11 cellular contexts compared by ENCODE assay signal in genomic region chr3:908839-909238, GRCh38.
DNase-seq lines count a peak whose midpoint lies in the region; ATAC-seq and TF ChIP-seq lines count a peak whose summit lies in the region.
"Had no signal": no experiment of that assay in that cellular context is flagged by ENCODE, and none has a peak within 500 bp of the region (broad histone marks: within the 10 kb centered on the region; RNA-seq: fewer than 3 reads in every experiment).

No MANE protein-coding gene starts in this region.

- no peaks in the 10 kb centered on the region for H3K4me1 ChIP-seq in heart left ventricle

- no peak overlapping the region for H3K27ac ChIP-seq in heart left ventricle

- H3K4me3 Mint-ChIP-seq in activated T-helper 2 cell treated with anti-CD3 and anti-CD28 coated beads, Interferon-gamma antibody, Interleukin-2, Interleukin-4, amounts not matched to agents 10 μg/mL and 5 μg/mL and 100 μg/mL, durations not matched to agents 14 hours and 24 hours and 36 hours (ENCODE audit: low read depth), result no peak overlapping the region
- H3K4me3 Mint-ChIP-seq: memory B cell had no signal

- TF ChIP-seq POLR2A in NB4 (IDR thresholded peaks at IDR 0.05; ENCODE audit: extremely low read depth, insufficient read length) (no peak), heart left ventricle (IDR thresholded peaks at IDR 0.05) (no peak)

- ATAC-seq in GM21515 (IDR thresholded peaks at IDR 0.05; ENCODE audit: unreplicated experiment), result no peak
- ATAC-seq in heart left ventricle, result no peak

- 45 to 66% (median 54%) methylated on average over 2 of the region's 2 CpGs for WGBS in heart left ventricle, 4 donors

- no peaks in the 10 kb centered on the region for H3K4me1 Mint-ChIP-seq in activated T-helper 2 cell treated with anti-CD3 and anti-CD28 coated beads, Interferon-gamma antibody, Interleukin-2, Interleukin-4, amounts not matched to agents 10 μg/mL and 5 μg/mL and 100 μg/mL, durations not matched to agents 14 hours and 24 hours and 36 hours (ENCODE audit: low read depth)
- H3K4me1 Mint-ChIP-seq: memory B cell had no signal

- no peaks in the 10 kb centered on the region for H3K27me3 ChIP-seq in heart left ventricle

- H3K27ac Mint-ChIP-seq in activated T-helper 2 cell treated with anti-CD3 and anti-CD28 coated beads, Interferon-gamma antibody, Interleukin-2, Interleukin-4, amounts not matched to agents 10 μg/mL and 5 μg/mL and 100 μg/mL, durations not matched to agents 14 hours and 24 hours and 36 hours, result no peak overlapping the region
- H3K27ac Mint-ChIP-seq: memory B cell had no signal

- DNase-seq in Caki2 (ENCODE audit: low read depth) (peak; percentile 30), NB4 (ENCODE audit: low read depth) (peak; percentile 2), astrocyte of the hippocampus (ENCODE audit: low read depth, low spot score) (peak; percentile 17), kidney tubule cell (ENCODE audit: low spot score) (peak; percentile 61), heart left ventricle (no peak), HuH-7.5 (ENCODE audit: low spot score) (no peak)
- no peak for DNase-seq in activated T-helper 2 cell treated with anti-CD3 and anti-CD28 coated beads, Interferon-gamma antibody, Interleukin-2, Interleukin-4, amounts not matched to agents 10 μg/mL and 5 μg/mL and 100 μg/mL, durations not matched to agents 14 hours and 24 hours and 36 hours (ENCODE audit: low spot score)
- DNase-seq: NCI-H1694; stimulated activated CD4-positive, alpha-beta T cell treated with anti-CD3 and anti-CD28 coated beads, Interleukin-4, amount 100 ng/mL, for 24 hours had no signal

- intact Hi-C loops in activated T-helper 2 cell treated with anti-CD3 and anti-CD28 coated beads, Interferon-gamma antibody, Interleukin-2, Interleukin-4, amounts not matched to agents 10 μg/mL and 5 μg/mL and 100 μg/mL, durations not matched to agents 14 hours and 24 hours and 36 hours (cut with micrococcal nuclease), result no loop called here
- intact Hi-C loops in heart left ventricle (cut with DNase I), result no loop called here

- H3K9me3 ChIP-seq in heart left ventricle, result no peaks in the 10 kb centered on the region

- no peaks in the 10 kb centered on the region for H3K36me3 Mint-ChIP-seq in activated T-helper 2 cell treated with anti-CD3 and anti-CD28 coated beads, Interferon-gamma antibody, Interleukin-2, Interleukin-4, amounts not matched to agents 10 μg/mL and 5 μg/mL and 100 μg/mL, durations not matched to agents 14 hours and 24 hours and 36 hours (ENCODE audit: low read depth)
- H3K36me3 Mint-ChIP-seq: memory B cell had no signal

- H3K4me3 ChIP-seq in NB4 (ENCODE audit: low read depth, low read length) (no peak overlapping the region), heart left ventricle (no peak overlapping the region)

- H3K9me3 Mint-ChIP-seq in activated T-helper 2 cell treated with anti-CD3 and anti-CD28 coated beads, Interferon-gamma antibody, Interleukin-2, Interleukin-4, amounts not matched to agents 10 μg/mL and 5 μg/mL and 100 μg/mL, durations not matched to agents 14 hours and 24 hours and 36 hours, result peaks cover 4% of the 10 kb centered on the region

- no peaks in the 10 kb centered on the region for H3K36me3 ChIP-seq in heart left ventricle

- in situ Hi-C loops in Caki2 (cut with HindIII; ENCODE audit: low pct_unique_long_range_greater_than_20kb, low sequenced_read_pairs), result no loop called here

- TF ChIP-seq CTCF in NB4 (IDR thresholded peaks at IDR 0.05; ENCODE audit: low read depth, low read length), result peak; percentile 6
- peak in 1 of 12 donors; percentile 11 for TF ChIP-seq CTCF in heart left ventricle (IDR thresholded peaks at IDR 0.05)

- H3K27me3 Mint-ChIP-seq in activated T-helper 2 cell treated with anti-CD3 and anti-CD28 coated beads, Interferon-gamma antibody, Interleukin-2, Interleukin-4, amounts not matched to agents 10 μg/mL and 5 μg/mL and 100 μg/mL, durations not matched to agents 14 hours and 24 hours and 36 hours (ENCODE audit: low read depth), result no peaks in the 10 kb centered on the region

Comparison
In these comparisons a context has a peak if more than half of its experiments do, and no peak if none do; other contexts are left out.
1. DNase-seq: peak in Caki2 (single experiment), NB4 (single experiment), astrocyte of the hippocampus (single experiment) and kidney tubule cell (single experiment); none in activated T-helper 2 cell treated with anti-CD3 and anti-CD28 coated beads, Interferon-gamma antibody, Interleukin-2, Interleukin-4, amounts not matched to agents 10 μg/mL and 5 μg/mL and 100 μg/mL, durations not matched to agents 14 hours and 24 hours and 36 hours (single experiment), heart left ventricle (0 of 5) and HuH-7.5 (single experiment).